In genomic region chr16:1677339-1677738, GRCh38 we compare ENCODE assay signal across 8 cellular contexts. TPM values are rescaled to one million over a fixed set of nuclear protein-coding genes. Genes with fewer than 3 reads are reported as not detected.
DNase-seq lines count a peak whose midpoint lies in the region; ATAC-seq and TF ChIP-seq lines count a peak whose summit lies in the region.

No MANE protein-coding gene starts in this region.

- intact Hi-C loops in activated CD4-positive, alpha-beta memory T cell treated with anti-CD3 and anti-CD28 coated beads for 36 hours (cut with micrococcal nuclease) = no loop called here
- intact Hi-C loops in right lobe of liver (cut with DNase I) = no loop called here
- intact Hi-C loops in upper lobe of right lung (cut with DNase I) = no loop called here

- no peak for TF ChIP-seq POLR2A in right lobe of liver (IDR thresholded peaks at IDR 0.05)

- peaks cover 28% of the 10 kb centered on the region for H3K4me1 Mint-ChIP-seq in activated naive CD4-positive, alpha-beta T cell treated with anti-CD3 and anti-CD28 coated beads, Interleukin-2, amount 50 U/mL, for 24 hours
- H3K4me1 Mint-ChIP-seq in activated CD4-positive, alpha-beta memory T cell treated with anti-CD3 and anti-CD28 coated beads for 36 hours (ENCODE audit: low read depth) = peaks cover 29% of the 10 kb centered on the region

- 93% methylated on average over 17 of the region's 18 CpGs for WGBS in right lobe of liver (ENCODE audit: insufficient coverage, low coverage, low lambda C conversion rate, missing lambda C conversion rate)

- H3K4me1 ChIP-seq in right lobe of liver (peaks cover 0 to 8% (median 3%) of the 10 kb centered on the region in 4 donors), upper lobe of right lung (peaks cover 7% of the 10 kb centered on the region)

- ATAC-seq in activated naive CD4-positive, alpha-beta T cell treated with anti-CD3 and anti-CD28 coated beads, Interleukin-2, amount 50 U/mL, for 72 hours = no peak
- no peak for ATAC-seq in right lobe of liver
- ATAC-seq in upper lobe of right lung = no peak
- ATAC-seq in GM19467 (IDR thresholded peaks at IDR 0.05; ENCODE audit: unreplicated experiment) = no peak
- no peak for ATAC-seq in HG02623 (IDR thresholded peaks at IDR 0.05; ENCODE audit: unreplicated experiment)

- H3K9me3 ChIP-seq in right lobe of liver (no peaks in the 10 kb centered on the region), upper lobe of right lung (no peaks in the 10 kb centered on the region)

- H3K27me3 ChIP-seq in right lobe of liver = no peaks in the 10 kb centered on the region
- H3K27me3 ChIP-seq in upper lobe of right lung = no peaks in the 10 kb centered on the region

- H3K36me3 Mint-ChIP-seq in activated naive CD4-positive, alpha-beta T cell treated with anti-CD3 and anti-CD28 coated beads, Interleukin-2, amount 50 U/mL, for 24 hours = peaks cover 2% of the 10 kb centered on the region
- peaks cover 7 to 13% of the 10 kb centered on the region in 2 donors for H3K36me3 Mint-ChIP-seq in activated naive CD4-positive, alpha-beta T cell treated with anti-CD3 and anti-CD28 coated beads, Interleukin-2, amount 50 U/mL, for 72 hours
- peaks cover 13% of the 10 kb centered on the region for H3K36me3 Mint-ChIP-seq in activated CD4-positive, alpha-beta memory T cell treated with anti-CD3 and anti-CD28 coated beads for 36 hours

- no peak for DNase-seq in activated naive CD4-positive, alpha-beta T cell treated with anti-CD3 and anti-CD28 coated beads, Interleukin-2, amount 50 U/mL, for 72 hours (ENCODE audit: low spot score in 2 of 2)
- no peak for DNase-seq in activated CD4-positive, alpha-beta memory T cell treated with anti-CD3 and anti-CD28 coated beads for 36 hours
- DNase-seq in right lobe of liver (no peak), upper lobe of right lung (no peak)
- no peak for DNase-seq in activated effector memory CD4-positive, alpha-beta T cell treated with Interleukin-2 at 50 U/mL for 16 hours

- POLR2A ChIA-PET in activated CD4-positive, alpha-beta memory T cell treated with anti-CD3 and anti-CD28 coated beads for 36 hours (lab: Charles Lee) = interaction anchor here (1.0 to 1.8 kb wide), 3 partner anchors 28 to 298 kb away, joined by 3 to 18 read pairs (median 6); partner anchors contain the start of gene MAPK8IP3

- H3K27me3 Mint-ChIP-seq in activated naive CD4-positive, alpha-beta T cell treated with anti-CD3 and anti-CD28 coated beads, Interleukin-2, amount 50 U/mL, for 24 hours = no peaks in the 10 kb centered on the region
- no peaks in the 10 kb centered on the region for H3K27me3 Mint-ChIP-seq in activated CD4-positive, alpha-beta memory T cell treated with anti-CD3 and anti-CD28 coated beads for 36 hours

- H3K4me3 ChIP-seq in right lobe of liver = peak overlapping the region in 2 of 3 donors; percentile 78 to 84
- peak overlapping the region; percentile 83 for H3K4me3 ChIP-seq in upper lobe of right lung

- peak overlapping the region; percentile 69 for H3K4me3 Mint-ChIP-seq in activated naive CD4-positive, alpha-beta T cell treated with anti-CD3 and anti-CD28 coated beads, Interleukin-2, amount 50 U/mL, for 24 hours
- H3K4me3 Mint-ChIP-seq in activated CD4-positive, alpha-beta memory T cell treated with anti-CD3 and anti-CD28 coated beads for 36 hours = peak overlapping the region; percentile 55

- H3K36me3 ChIP-seq in right lobe of liver = peaks cover 0 to 21% (median 0%) of the 10 kb centered on the region in 4 donors
- peaks cover 29% of the 10 kb centered on the region for H3K36me3 ChIP-seq in upper lobe of right lung

- CTCF ChIA-PET in activated CD4-positive, alpha-beta memory T cell treated with anti-CD3 and anti-CD28 coated beads for 36 hours (lab: Charles Lee) = interaction anchor here (0.7 to 2.1 kb wide), 4 partner anchors 29 to 251 kb away, joined by 3 to 22 read pairs (median 7); partner anchors contain the start of genes MAPK8IP3, NUBP2 and SPSB3

- H3K27ac ChIP-seq in right lobe of liver (no peak overlapping the region), upper lobe of right lung (no peak overlapping the region)

- TF ChIP-seq CTCF in right lobe of liver (IDR thresholded peaks at IDR 0.05) (no peak), upper lobe of right lung (IDR thresholded peaks at IDR 0.05) (no peak)

- H3K27ac Mint-ChIP-seq in activated naive CD4-positive, alpha-beta T cell treated with anti-CD3 and anti-CD28 coated beads, Interleukin-2, amount 50 U/mL, for 24 hours = no peak overlapping the region
- peak overlapping the region in 1 of 2 donors; percentile 25 for H3K27ac Mint-ChIP-seq in activated naive CD4-positive, alpha-beta T cell treated with anti-CD3 and anti-CD28 coated beads, Interleukin-2, amount 50 U/mL, for 72 hours
- H3K27ac Mint-ChIP-seq in activated CD4-positive, alpha-beta memory T cell treated with anti-CD3 and anti-CD28 coated beads for 36 hours = no peak overlapping the region

- H3K9me3 Mint-ChIP-seq in activated naive CD4-positive, alpha-beta T cell treated with anti-CD3 and anti-CD28 coated beads, Interleukin-2, amount 50 U/mL, for 24 hours = no peaks in the 10 kb centered on the region
- H3K9me3 Mint-ChIP-seq in activated naive CD4-positive, alpha-beta T cell treated with anti-CD3 and anti-CD28 coated beads, Interleukin-2, amount 50 U/mL, for 72 hours = no peaks in the 10 kb centered on the region
- no peaks in the 10 kb centered on the region for H3K9me3 Mint-ChIP-seq in activated CD4-positive, alpha-beta memory T cell treated with anti-CD3 and anti-CD28 coated beads for 36 hours

RNA-seq across cellular contexts. Expression of gene JPT2, which starts 0.7 kb away (rescaled TPM):
- total RNA-seq in activated naive CD4-positive, alpha-beta T cell treated with anti-CD3 and anti-CD28 coated beads, Interleukin-2, amount 50 U/mL, for 72 hours = 10 to 100 TPM; 66.5 to 74.8 TPM
- 10 to 100 TPM; 62.1 to 65.9 TPM for total RNA-seq in activated CD4-positive, alpha-beta memory T cell treated with anti-CD3 and anti-CD28 coated beads for 36 hours
- 10 to 100 TPM; 31.0 to 47.7 (median 38.7) TPM for total RNA-seq in right lobe of liver
- total RNA-seq in upper lobe of right lung = 44.8 TPM

RNA-seq across cellular contexts. Expression of gene MAPK8IP3, which starts 28.7 kb away (rescaled TPM):
- 10 to 100 TPM; 76.1 to 83.6 TPM for total RNA-seq in activated naive CD4-positive, alpha-beta T cell treated with anti-CD3 and anti-CD28 coated beads, Interleukin-2, amount 50 U/mL, for 72 hours
- 10 to 100 TPM; 51.7 to 56.8 TPM for total RNA-seq in activated CD4-positive, alpha-beta memory T cell treated with anti-CD3 and anti-CD28 coated beads for 36 hours
- total RNA-seq in right lobe of liver (10 to 100 TPM in 5 of 6 experiments, 1 to 10 TPM in 1; 8.7 to 37.3 (median 23.0) TPM), upper lobe of right lung (77.3 TPM)
